Comparison of ENCODE assay signal across 12 cellular contexts in the genomic region with DNA sequence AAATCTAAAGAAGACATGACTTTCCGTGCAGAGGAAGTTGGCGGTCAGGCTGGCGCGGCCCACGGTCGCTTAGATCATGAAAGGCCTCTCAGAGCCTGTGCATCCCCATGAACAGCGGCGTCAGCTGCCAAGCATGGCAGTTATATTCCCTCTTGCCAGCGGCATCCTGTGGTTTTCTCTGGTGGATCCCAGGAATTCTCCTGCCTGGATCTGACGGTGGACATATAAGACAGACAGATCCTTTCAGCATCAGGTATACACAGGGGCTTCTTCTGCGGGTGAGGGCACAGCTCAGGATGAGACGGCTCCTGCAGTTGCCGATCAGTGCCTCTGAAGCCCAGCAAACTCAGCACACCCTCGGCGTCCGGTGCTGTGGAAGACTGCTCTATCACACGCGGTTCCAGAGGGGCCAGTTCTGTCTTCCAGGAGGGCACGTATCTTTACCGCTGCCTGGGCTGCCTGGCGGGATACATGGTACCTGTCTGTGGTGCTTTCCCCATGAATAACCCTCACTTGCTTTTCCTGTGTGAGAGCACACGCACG.
DNase-seq lines count a peak whose midpoint lies in the region; FAIRE-seq and TF ChIP-seq lines count a peak whose summit lies in the region.
"Had no signal": no experiment of that assay in that cellular context is flagged by ENCODE, and none has a peak within 500 bp of the region (broad histone marks: within the 10 kb centered on the region; RNA-seq: fewer than 3 reads in every experiment).

No MANE protein-coding gene starts in this region.

- H3K27me3 Mint-ChIP-seq in CD8-positive, alpha-beta memory T cell = no peaks in the 10 kb centered on the region
- no peaks in the 10 kb centered on the region for H3K27me3 Mint-ChIP-seq in astrocyte (ENCODE audit: low read depth, unreplicated experiment)

- H3K9ac ChIP-seq in astrocyte (ENCODE audit: low read length) (no peak overlapping the region), kidney (ENCODE audit: low read length in 2 of 2) (no peak overlapping the region)

- TF ChIP-seq CTCF in astrocyte (IDR thresholded peaks at IDR 0.05; ENCODE audit: insufficient read depth, low read depth, low read length) = no peak
- TF ChIP-seq CTCF in kidney (IDR thresholded peaks at IDR 0.05; ENCODE audit: borderline replicate concordance, extremely low read depth, insufficient read depth) = no peak

- intact Hi-C loops in kidney (cut with DNase I) = no loop called here

- no peaks in the 10 kb centered on the region for H3K27me3 ChIP-seq in CD8-positive, alpha-beta memory T cell (ENCODE audit: insufficient read depth, low read length, poor library complexity, severe bottlenecking)
- H3K27me3 ChIP-seq in astrocyte (ENCODE audit: insufficient read depth, low read length) = no peaks in the 10 kb centered on the region
- H3K27me3 ChIP-seq: adrenal gland had no signal

- POLR2A ChIA-PET in CD8-positive, alpha-beta memory T cell (lab: Charles Lee) = no interaction called here

- H3K27ac ChIP-seq in CD8-positive, alpha-beta memory T cell (ENCODE audit: low read depth, low read length) = no peak overlapping the region
- H3K27ac ChIP-seq in astrocyte (ENCODE audit: low read depth, low read length) (peak overlapping the region; percentile 73), kidney (ENCODE audit: low read depth in 2 of 2, low read length in 2 of 2) (no peak overlapping the region)

- peak overlapping the region; percentile 25 for H3K4me3 ChIP-seq in CD8-positive, alpha-beta memory T cell (ENCODE audit: low read length)
- H3K4me3 ChIP-seq in astrocyte (ENCODE audit: insufficient read depth, low read depth, low read length) = no peak overlapping the region
- H3K4me3 ChIP-seq in kidney (ENCODE audit: low read length in 2 of 2) = no peak overlapping the region
- H3K4me3 ChIP-seq: adrenal gland had no signal

- H4K20me1 ChIP-seq in astrocyte (ENCODE audit: insufficient read depth, low read length) = no peaks in the 10 kb centered on the region

- peaks cover 38 to 53% (median 50%) of the 10 kb centered on the region in 3 donors for H3K4me1 Mint-ChIP-seq in CD8-positive, alpha-beta memory T cell
- peaks cover 50% of the 10 kb centered on the region for H3K4me1 Mint-ChIP-seq in astrocyte (ENCODE audit: low read depth, unreplicated experiment)

- CTCF ChIA-PET in CD8-positive, alpha-beta memory T cell (lab: Charles Lee) = interaction anchor here (1.2 kb wide), 1 partner anchor 14 kb away, joined by 4 read pairs; no protein-coding TSS in a partner anchor

- H2AFZ ChIP-seq in astrocyte (ENCODE audit: low read depth, low read length) = peak overlapping the region; percentile 37

- no peaks in the 10 kb centered on the region for H3K36me3 ChIP-seq in CD8-positive, alpha-beta memory T cell (ENCODE audit: insufficient read depth, low read length)
- H3K36me3 ChIP-seq in astrocyte (ENCODE audit: insufficient read depth, low read length) (no peaks in the 10 kb centered on the region), kidney (ENCODE audit: control insufficient read depth in 1 of 2, insufficient read depth in 2 of 2, low read length in 2 of 2) (no peaks in the 10 kb centered on the region)
- H3K36me3 ChIP-seq: adrenal gland had no signal

- H3K4me3 Mint-ChIP-seq in CD8-positive, alpha-beta memory T cell = peak overlapping the region in 6 of 7 donors; percentile 33 to 72 (median 49)
- H3K4me3 Mint-ChIP-seq in astrocyte (ENCODE audit: unreplicated experiment) = no peak overlapping the region

- H3K9me3 Mint-ChIP-seq in CD8-positive, alpha-beta memory T cell = no peaks in the 10 kb centered on the region
- H3K9me3 Mint-ChIP-seq in astrocyte (ENCODE audit: unreplicated experiment) = no peaks in the 10 kb centered on the region

- FAIRE-seq in astrocyte (lab: Jason Lieb, UNC) (no peak), kidney (lab: Jason Lieb, UNC) (no peak)
- FAIRE-seq: frontal cortex had no signal

- peaks cover 75% of the 10 kb centered on the region for H3K4me1 ChIP-seq in CD8-positive, alpha-beta memory T cell (ENCODE audit: insufficient read depth, low read length)
- peaks cover 17% of the 10 kb centered on the region for H3K4me1 ChIP-seq in astrocyte (ENCODE audit: insufficient read depth, low read length)
- peaks cover 0 to 11% of the 10 kb centered on the region in 2 donors for H3K4me1 ChIP-seq in kidney (ENCODE audit: control insufficient read depth in 1 of 2, insufficient read depth in 1 of 2, low read depth in 1 of 2, low read length in 2 of 2)

- no peaks in the 10 kb centered on the region for H3K36me3 Mint-ChIP-seq in CD8-positive, alpha-beta memory T cell
- peaks cover 2% of the 10 kb centered on the region for H3K36me3 Mint-ChIP-seq in astrocyte (ENCODE audit: low read depth, unreplicated experiment)

- peak in 3 of 5 donors; percentile 26 to 59 (median 37) for DNase-seq in CD8-positive, alpha-beta memory T cell
- DNase-seq in activated CD4-positive, alpha-beta T cell treated with anti-CD3 and anti-CD28 coated beads, Interleukin-2, amount 50 U/mL, for 24 hours (ENCODE audit: low read depth in 1 of 2, low spot score in 1 of 2) = peak; percentile 30 to 43
- peak; percentile 38 for DNase-seq in astrocyte (ENCODE audit: low read depth)
- DNase-seq in stimulated activated CD4-positive, alpha-beta T cell treated with anti-CD3 and anti-CD28 coated beads, Interleukin-12 subunit alpha, Interleukin-12 subunit beta, amount 100 ng/mL, for 4 hours = peak; percentile 58
- DNase-seq in NCI-H187 (lab: John Stamatoyannopoulos, UW) = no peak
- no peak for DNase-seq in kidney
- no peak for DNase-seq in HuH-7 (ENCODE audit: low spot score)
- no peak for DNase-seq in SHP77 treated with DMSO at 0.1 percent for 48 hours (lab: John Stamatoyannopoulos, UW)
- DNase-seq: AML-193, NCI-H1105 treated with DMSO at 0.1 percent for 48 hours had no signal

- H3K9me3 ChIP-seq in CD8-positive, alpha-beta memory T cell (ENCODE audit: low read length) = no peaks in the 10 kb centered on the region
- H3K9me3 ChIP-seq in astrocyte (ENCODE audit: insufficient read depth, low read depth, low read length) = no peaks in the 10 kb centered on the region
- no peaks in the 10 kb centered on the region for H3K9me3 ChIP-seq in kidney (ENCODE audit: control insufficient read depth in 1 of 2, low read length in 2 of 2)
- H3K9me3 ChIP-seq: adrenal gland had no signal

- no peak overlapping the region for H3K4me2 ChIP-seq in astrocyte (ENCODE audit: low read length)

- peak overlapping the region; percentile 65 to 96 (median 86) for H3K27ac Mint-ChIP-seq in CD8-positive, alpha-beta memory T cell
- H3K27ac Mint-ChIP-seq in astrocyte (ENCODE audit: unreplicated experiment) = peak overlapping the region; percentile 73

- no peaks in the 10 kb centered on the region for H3K79me2 ChIP-seq in astrocyte (ENCODE audit: insufficient read depth, low read length)

Comparison
In these comparisons a context has a peak if more than half of its experiments do, and no peak if none do; other contexts are left out.
1. DNase-seq: peak in CD8-positive, alpha-beta memory T cell (3 of 5), activated CD4-positive, alpha-beta T cell treated with anti-CD3 and anti-CD28 coated beads, Interleukin-2, amount 50 U/mL, for 24 hours (2 of 2), astrocyte (single experiment) and stimulated activated CD4-positive, alpha-beta T cell treated with anti-CD3 and anti-CD28 coated beads, Interleukin-12 subunit alpha, Interleukin-12 subunit beta, amount 100 ng/mL, for 4 hours (single experiment); none in NCI-H187 (0 of 2), kidney (single experiment), HuH-7 (single experiment) and SHP77 treated with DMSO at 0.1 percent for 48 hours (single experiment).